ENCODE assay signal across 8 cellular contexts in genomic region chr3:81760924-81761903, GRCh38. TPM values are rescaled to one million over a fixed set of nuclear protein-coding genes. Genes with fewer than 3 reads are reported as not detected.
DNase-seq lines count a peak whose midpoint lies in the region; ATAC-seq, FAIRE-seq and TF ChIP-seq lines count a peak whose summit lies in the region.

GBE1 (minus strand) TSS chr3:81761645; CDS start chr3:81761517, 128 bp downstream.

- peaks cover 0 to 8% of the 10 kb centered on the region in 2 donors for H3K36me3 ChIP-seq in left lung

- H3K4me1 ChIP-seq in left lung, result peaks cover 0 to 43% of the 10 kb centered on the region in 2 donors

- H3K9me3 Mint-ChIP-seq in dendritic cell treated with granulocyte-macrophage colony-stimulating factor and Interleukin-4, amounts not matched to agents 40 ng/mL and 50 ng/mL, for 4 days, result no peaks in the 10 kb centered on the region

- H3K9me3 ChIP-seq in left lung, result no peaks in the 10 kb centered on the region

- peak; percentile 86 for FAIRE-seq in GM19239 (lab: Jason Lieb, UNC)

- peak within 1 kb of the TSS; percentile 99 to 100 for H3K27ac ChIP-seq in left lung

- peak in 1 of 2 donors; percentile 36 for TF ChIP-seq CTCF in left lung (IDR thresholded peaks at IDR 0.05)

- H3K4me1 Mint-ChIP-seq in dendritic cell treated with granulocyte-macrophage colony-stimulating factor and Interleukin-4, amounts not matched to agents 40 ng/mL and 50 ng/mL, for 4 days (ENCODE audit: low read depth), result peaks cover 26% of the 10 kb centered on the region

- H3K4me3 ChIP-seq in left lung, result peak within 1 kb of the TSS; percentile 50 to 63

- no peaks in the 10 kb centered on the region for H3K27me3 ChIP-seq in left lung

- peak within 1 kb of the TSS; percentile 98 for H3K27ac Mint-ChIP-seq in dendritic cell treated with granulocyte-macrophage colony-stimulating factor and Interleukin-4, amounts not matched to agents 40 ng/mL and 50 ng/mL, for 4 days

- peak within 1 kb of the TSS; percentile 88 for H3K4me3 Mint-ChIP-seq in dendritic cell treated with granulocyte-macrophage colony-stimulating factor and Interleukin-4, amounts not matched to agents 40 ng/mL and 50 ng/mL, for 4 days

- ATAC-seq in HG03457 (IDR thresholded peaks at IDR 0.05; ENCODE audit: unreplicated experiment) (peak; percentile 84), left lung (peak; percentile 96)

- intact Hi-C loops in dendritic cell treated with granulocyte-macrophage colony-stimulating factor and Interleukin-4, amounts not matched to agents 40 ng/mL and 50 ng/mL, for 4 days (cut with micrococcal nuclease), result loop anchor here (5.0 kb wide), 2 partner anchors 76 to 371 kb away; no protein-coding TSS in a partner anchor
- intact Hi-C loops in left lung (cut with DNase I), result no loop called here

- DNase-seq in C1 segment of cervical spinal cord (lab: John Stamatoyannopoulos, UW) (peak; percentile 82 to 98 (median 94)), GM19239 (ENCODE audit: insufficient read length, low spot score) (peak; percentile 79), NCI-H69 (lab: John Stamatoyannopoulos, UW) (peak; percentile 91), left lung (peak; percentile 95 to 99)
- peak; percentile 82 for DNase-seq in activated CD4-positive, alpha-beta T cell treated with anti-CD3 and anti-CD28 coated beads, Interleukin-2, amount 50 U/mL, for 1 hour
- DNase-seq in stimulated activated CD4-positive, alpha-beta T cell treated with anti-CD3 and anti-CD28 coated beads, Interleukin-2, amount 100 ng/mL, for 48 hours, result peak; percentile 82 to 86

- peaks cover 29% of the 10 kb centered on the region for H3K36me3 Mint-ChIP-seq in dendritic cell treated with granulocyte-macrophage colony-stimulating factor and Interleukin-4, amounts not matched to agents 40 ng/mL and 50 ng/mL, for 4 days (ENCODE audit: low read depth)

- no peaks in the 10 kb centered on the region for H3K27me3 Mint-ChIP-seq in dendritic cell treated with granulocyte-macrophage colony-stimulating factor and Interleukin-4, amounts not matched to agents 40 ng/mL and 50 ng/mL, for 4 days

RNA-seq across cellular contexts. Expression of gene GBE1, which starts in this region (rescaled TPM):
- total RNA-seq in left lung, result 10 to 100 TPM; 30.3 to 53.1 TPM

Comparison
In these comparisons a context has a peak if more than half of its experiments do, and no peak if none do; other contexts are left out.
1. Peak in every context shown above with its lines: DNase-seq, ATAC-seq, H3K4me3 ChIP-seq and H3K27ac ChIP-seq.